Comparison of ENCODE assay signal across 1 cellular context in the genomic region with DNA sequence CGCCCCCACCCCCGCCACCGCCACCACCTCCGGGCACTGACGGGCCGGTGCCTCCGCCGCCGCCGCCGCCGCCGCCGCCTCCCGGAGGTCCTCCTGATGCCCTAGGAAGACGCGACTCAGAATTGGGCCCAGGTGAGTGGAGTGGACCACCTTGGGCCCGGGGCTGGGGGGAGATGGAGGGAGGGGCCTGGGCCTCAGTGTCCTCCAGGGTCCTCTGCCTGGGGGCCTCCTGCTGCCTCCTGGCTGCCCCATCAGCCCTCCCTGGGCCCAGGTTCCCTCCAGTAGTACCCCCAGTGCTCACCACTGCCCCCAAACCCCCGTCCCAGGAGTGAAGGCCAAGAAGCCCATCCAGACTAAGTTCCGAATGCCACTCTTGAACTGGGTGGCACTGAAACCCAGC.
TF ChIP-seq lines count a peak whose summit lies in the region.

No MANE protein-coding gene starts in this region.

TF ChIP-seq in H1, 55 proteins besides CTCF, POLR2A, EP300 and RAD21:
- TF ChIP-seq TEAD4 (IDR thresholded peaks at IDR 0.05; ENCODE audit: low read depth, low read length) = no peak
- no peak for TF ChIP-seq GTF2F1 (IDR thresholded peaks at IDR 0.05; ENCODE audit: borderline replicate concordance, low read depth, low read length)
- no peak for TF ChIP-seq HDAC6 (IDR thresholded peaks at IDR 0.05; ENCODE audit: low read depth, low read length)
- no peak for TF ChIP-seq ATF2 (IDR thresholded peaks at IDR 0.05; ENCODE audit: low read length)
- no peak for TF ChIP-seq KDM1A (IDR thresholded peaks at IDR 0.05; ENCODE audit: borderline replicate concordance, low read length)
